Comparison of ENCODE assay signal across 9 cellular contexts in the genomic region with DNA sequence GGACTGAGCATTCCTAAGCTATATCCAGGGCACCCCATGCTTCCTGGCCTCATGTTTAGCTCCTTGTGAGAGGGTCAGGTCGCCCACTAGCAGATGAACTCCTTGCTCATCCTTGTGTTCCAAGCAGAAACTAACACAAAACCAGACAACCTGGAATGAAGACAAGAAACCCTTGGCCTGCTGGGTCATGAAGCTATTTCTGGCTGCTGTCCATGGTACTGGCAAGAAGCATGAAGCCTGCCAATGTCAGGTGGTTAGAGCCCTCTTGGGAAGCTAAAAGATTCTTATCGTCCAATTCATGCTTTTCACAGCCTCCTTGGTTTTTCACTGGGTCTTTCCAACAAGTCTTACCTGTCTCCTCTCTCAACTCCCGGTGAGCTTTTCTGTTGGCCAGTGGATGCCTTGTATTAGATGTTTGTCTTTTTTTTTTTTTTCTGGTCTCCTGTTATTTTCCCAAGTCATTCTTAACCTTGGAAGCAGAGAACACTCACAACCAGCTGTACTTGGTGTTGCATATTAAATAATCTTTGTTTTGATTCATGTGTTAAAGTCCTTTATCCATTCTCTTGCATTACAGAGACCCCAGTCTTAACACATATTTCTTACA.
DNase-seq lines count a peak whose midpoint lies in the region; ATAC-seq and TF ChIP-seq lines count a peak whose summit lies in the region.
"Had no signal": no experiment of that assay in that cellular context is flagged by ENCODE, and none has a peak within 500 bp of the region (broad histone marks: within the 10 kb centered on the region; RNA-seq: fewer than 3 reads in every experiment).

No MANE protein-coding gene starts in this region.

- intact Hi-C loops in esophagus squamous epithelium (cut with DNase I), result no loop called here

- no peak overlapping the region for H3K27ac ChIP-seq in esophagus squamous epithelium

- DNase-seq in BE2C, result peak; percentile 68
- DNase-seq in Jurkat, Clone E6-1 (ENCODE audit: low read depth, low spot score), result peak; percentile 66
- peak; percentile 70 for DNase-seq in adipocyte (ENCODE audit: low read depth)
- DNase-seq in kidney tubule cell (ENCODE audit: low spot score), result peak; percentile 44
- no peak for DNase-seq in esophagus squamous epithelium (lab: John Stamatoyannopoulos, UW)
- no peak for DNase-seq in GDM1 (lab: John Stamatoyannopoulos, UW)
- no peak for DNase-seq in NCI-H1092 treated with DMSO at 0.1 percent for 48 hours (lab: John Stamatoyannopoulos, UW)
- DNase-seq: GF-D8 had no signal

- WGBS in esophagus squamous epithelium, 2 donors, result 21 to 25% methylated on average over 2 to 3 of the region's 3 CpGs

- H3K4me1 ChIP-seq in BE2C, result peaks cover 22% of the 10 kb centered on the region
- peaks cover 39% of the 10 kb centered on the region for H3K4me1 ChIP-seq in adipocyte (ENCODE audit: control insufficient read depth, insufficient read depth, low read length)
- peaks cover 0 to 7% (median 0%) of the 10 kb centered on the region in 3 donors for H3K4me1 ChIP-seq in esophagus squamous epithelium

- no peaks in the 10 kb centered on the region for H3K9me3 ChIP-seq in BE2C
- peaks cover 8% of the 10 kb centered on the region for H3K9me3 ChIP-seq in adipocyte (ENCODE audit: control insufficient read depth, low read length)
- no peaks in the 10 kb centered on the region for H3K9me3 ChIP-seq in esophagus squamous epithelium

- H3K9ac ChIP-seq in adipocyte (ENCODE audit: low read length), result no peak overlapping the region

- ATAC-seq in HG03039 (IDR thresholded peaks at IDR 0.05; ENCODE audit: unreplicated experiment), result no peak

- H3K36me3 ChIP-seq in BE2C, result no peaks in the 10 kb centered on the region
- H3K36me3 ChIP-seq in adipocyte (ENCODE audit: control insufficient read depth, insufficient read depth, low read length, severe bottlenecking), result no peaks in the 10 kb centered on the region
- no peaks in the 10 kb centered on the region for H3K36me3 ChIP-seq in esophagus squamous epithelium

- TF ChIP-seq CTCF in BE2C (IDR thresholded peaks at IDR 0.05; ENCODE audit: low read depth, low read length) (no peak), esophagus squamous epithelium (IDR thresholded peaks at IDR 0.05) (no peak)

- peak overlapping the region; percentile 28 for H3K4me3 ChIP-seq in BE2C (ENCODE audit: low read depth, low read length)
- no peak overlapping the region for H3K4me3 ChIP-seq in Jurkat, Clone E6-1 (ENCODE audit: low read length)
- H3K4me3 ChIP-seq in adipocyte (ENCODE audit: low read length), result no peak overlapping the region
- H3K4me3 ChIP-seq in esophagus squamous epithelium, result no peak overlapping the region

- no peak for TF ChIP-seq POLR2A in esophagus squamous epithelium (IDR thresholded peaks at IDR 0.05)

- no peaks in the 10 kb centered on the region for H3K27me3 ChIP-seq in BE2C
- peaks cover under 1% of the 10 kb centered on the region for H3K27me3 ChIP-seq in adipocyte (replicated peaks; ENCODE audit: control insufficient read depth, insufficient read depth, low read length)
- peaks cover 0 to 1% (median 0%) of the 10 kb centered on the region in 4 donors for H3K27me3 ChIP-seq in esophagus squamous epithelium

Comparison
In these comparisons a context has a peak if more than half of its experiments do, and no peak if none do; other contexts are left out.
1. DNase-seq: peak in BE2C (single experiment), Jurkat, Clone E6-1 (single experiment), adipocyte (single experiment) and kidney tubule cell (single experiment); none in esophagus squamous epithelium (single experiment), GDM1 (single experiment) and NCI-H1092 treated with DMSO at 0.1 percent for 48 hours (single experiment).